ENCODE assay signal across 14 cellular contexts in genomic region chr17:50364715-50365114, GRCh38. TPM values are rescaled to one million over a fixed set of nuclear protein-coding genes. Genes with fewer than 3 reads are reported as not detected.
A peak's percentile ranks its signal among the peaks of the same experiment; 100 is the strongest.
DNase-seq lines count a peak whose midpoint lies in the region; ATAC-seq and TF ChIP-seq lines count a peak whose summit lies in the region.
"Had no signal": no experiment of that assay in that cellular context is flagged by ENCODE, and none has a peak within 500 bp of the region (broad histone marks: within the 10 kb centered on the region; RNA-seq: fewer than 3 reads in every experiment).

No MANE protein-coding gene starts in this region.

- no peak overlapping the region for H3K4me2 ChIP-seq in hepatocyte

- DNase-seq in left ventricle myocardium superior: no peak
- no peak for DNase-seq in cardiac septum (ENCODE audit: low spot score)
- peak; percentile 23 for DNase-seq in amniotic stem cell (lab: John Stamatoyannopoulos, UW)
- peak; percentile 58 for DNase-seq in hepatocyte (ENCODE audit: low spot score)
- no peak for DNase-seq in stomach
- DNase-seq in inferior parietal cortex (ENCODE audit: extremely low spot score): no peak
- no peak for DNase-seq in NCI-H2081 (lab: John Stamatoyannopoulos, UW)
- DNase-seq: activated CD8-positive, alpha-beta memory T cell treated with anti-CD3 and anti-CD28 coated beads for 24 hours; activated naive CD8-positive, alpha-beta T cell treated with anti-CD3 and anti-CD28 coated beads, Interleukin-2, amount 10 ng/mL, durations not matched to agents 7 days and 5 days; effector CD4-positive, alpha-beta T cell; NCI-H1092; NCI-H526 had no signal

- H2AFZ ChIP-seq in hepatocyte: no peak overlapping the region
- H2AFZ ChIP-seq: parathyroid adenoma had no signal

- no peaks in the 10 kb centered on the region for H3K36me3 ChIP-seq in hepatocyte (replicated peaks; ENCODE audit: insufficient read depth, low read depth)
- H3K36me3 ChIP-seq in stomach: peaks cover 33 to 70% (median 65%) of the 10 kb centered on the region in 4 donors

- 80% methylated on average over 9 of the region's 9 CpGs for WGBS in hepatocyte (ENCODE audit: low lambda C conversion rate, missing lambda C conversion rate)
- WGBS in stomach, 5 donors: 43 to 69% (median 63%) methylated on average over 7 to 9 of the region's 9 CpGs

- no peak overlapping the region for H3K27ac ChIP-seq in hepatocyte
- peak overlapping the region in 3 of 5 donors; percentile 9 to 73 (median 49) for H3K27ac ChIP-seq in stomach
- H3K27ac ChIP-seq: parathyroid adenoma had no signal

- H4K20me1 ChIP-seq in hepatocyte (ENCODE audit: insufficient read depth, poor library complexity, severe bottlenecking): no peaks in the 10 kb centered on the region

- peaks cover 7% of the 10 kb centered on the region for H3K4me1 ChIP-seq in hepatocyte (ENCODE audit: insufficient read depth)
- peaks cover 25 to 48% (median 36%) of the 10 kb centered on the region in 4 donors for H3K4me1 ChIP-seq in stomach

- H3K9me3 ChIP-seq in hepatocyte (ENCODE audit: low read depth) (no peaks in the 10 kb centered on the region), stomach (no peaks in the 10 kb centered on the region)

- ATAC-seq in left ventricle myocardium superior: peak; percentile 23
- no peak for ATAC-seq in HG03565 (IDR thresholded peaks at IDR 0.05; ENCODE audit: unreplicated experiment)

- TF ChIP-seq CTCF in hepatocyte (IDR thresholded peaks at IDR 0.05; ENCODE audit: poor library complexity): peak; percentile 24
- no peak for TF ChIP-seq CTCF in stomach (IDR thresholded peaks at IDR 0.05)

- H3K4me3 ChIP-seq in hepatocyte: no peak overlapping the region
- no peak overlapping the region for H3K4me3 ChIP-seq in stomach

- no peak for TF ChIP-seq EP300 in stomach (IDR thresholded peaks at IDR 0.05)

- TF ChIP-seq POLR2A in stomach (IDR thresholded peaks at IDR 0.05): no peak

- H3K9me2 ChIP-seq in hepatocyte (replicated peaks; ENCODE audit: insufficient read depth): no peaks in the 10 kb centered on the region

- intact Hi-C loops in left ventricle myocardium superior (cut with micrococcal nuclease): no loop called here
- intact Hi-C loops in cardiac septum (cut with DNase I): no loop called here
- intact Hi-C loops in stomach (cut with DNase I; ENCODE audit: low total_unique reads): loop anchor here (10.0 kb wide), 1 partner anchor 110 kb away; the partner anchor contains the start of gene RSAD1

- H3K27me3 ChIP-seq in hepatocyte (no peaks in the 10 kb centered on the region), stomach (no peaks in the 10 kb centered on the region)

- peaks cover 2% of the 10 kb centered on the region for H3K79me2 ChIP-seq in hepatocyte
- H3K79me2 ChIP-seq: parathyroid adenoma had no signal

RNA-seq across cellular contexts. Expression of gene MRPL27, which starts 8.3 kb away (rescaled TPM):
- total RNA-seq in left ventricle myocardium superior (79.3 TPM), cardiac septum (61.4 TPM), hepatocyte (83.0 and 98.5 TPM in 2 replicates), stomach (10 to 100 TPM; 25.0 to 67.7 (median 44.4) TPM)
- polyA plus RNA-seq in hepatocyte (139 TPM in 2 replicates), stomach (100 to 1,000 TPM; 175 to 258 (median 219) TPM)

RNA-seq across cellular contexts. Expression of gene EME1, which starts 8.3 kb away (rescaled TPM):
- total RNA-seq in left ventricle myocardium superior: 0.35 TPM
- total RNA-seq in cardiac septum: 0.35 TPM
- 1.9 and 2.1 TPM in 2 replicates for total RNA-seq in hepatocyte
- 5.1 and 7.2 TPM in 2 replicates for polyA plus RNA-seq in hepatocyte
- 10 to 100 TPM in 1 of 5 donors, 1 to 10 TPM in 2, under 1 TPM in 1, not detected in 1; 0.87 to 15.8 (median 3.7) TPM for total RNA-seq in stomach
- polyA plus RNA-seq in stomach: 1 to 10 TPM in 2 of 3 donors, not detected in 1; 1.2 to 2.0 TPM

RNA-seq across cellular contexts. Expression of gene XYLT2, which starts 18.8 kb away (rescaled TPM):
- total RNA-seq in left ventricle myocardium superior (18.0 TPM), cardiac septum (10.8 TPM), hepatocyte (26.8 and 27.4 TPM in 2 replicates), stomach (100 to 1,000 TPM in 3 of 5 donors, 10 to 100 TPM in 2; 52.7 to 166 (median 121) TPM)
- polyA plus RNA-seq in hepatocyte (18.3 and 19.9 TPM in 2 replicates), stomach (100 to 1,000 TPM in 1 of 3 donors, 10 to 100 TPM in 2; 57.4 to 134 (median 72.5) TPM)

RNA-seq across cellular contexts. Expression of gene LRRC59, which starts 32.6 kb away (rescaled TPM):
- 22.8 TPM for total RNA-seq in left ventricle myocardium superior
- total RNA-seq in cardiac septum: 32.9 TPM
- 97.9 and 121 TPM in 2 replicates for total RNA-seq in hepatocyte
- 82.3 and 105 TPM in 2 replicates for polyA plus RNA-seq in hepatocyte
- total RNA-seq in stomach: 100 to 1,000 TPM in 2 of 5 donors, 10 to 100 TPM in 3; 40.8 to 117 (median 77.1) TPM
- 10 to 100 TPM; 32.2 to 76.7 (median 75.3) TPM for polyA plus RNA-seq in stomach

Comparison
In these comparisons a context has a peak if more than half of its experiments do, and no peak if none do; other contexts are left out.
1. DNase-seq: peak in amniotic stem cell (single experiment) and hepatocyte (single experiment); none in left ventricle myocardium superior (single experiment), cardiac septum (single experiment), stomach (single experiment), inferior parietal cortex (single experiment) and NCI-H2081 (0 of 2).